Comparison of ENCODE assay signal across 2 cellular contexts in the genomic region with DNA sequence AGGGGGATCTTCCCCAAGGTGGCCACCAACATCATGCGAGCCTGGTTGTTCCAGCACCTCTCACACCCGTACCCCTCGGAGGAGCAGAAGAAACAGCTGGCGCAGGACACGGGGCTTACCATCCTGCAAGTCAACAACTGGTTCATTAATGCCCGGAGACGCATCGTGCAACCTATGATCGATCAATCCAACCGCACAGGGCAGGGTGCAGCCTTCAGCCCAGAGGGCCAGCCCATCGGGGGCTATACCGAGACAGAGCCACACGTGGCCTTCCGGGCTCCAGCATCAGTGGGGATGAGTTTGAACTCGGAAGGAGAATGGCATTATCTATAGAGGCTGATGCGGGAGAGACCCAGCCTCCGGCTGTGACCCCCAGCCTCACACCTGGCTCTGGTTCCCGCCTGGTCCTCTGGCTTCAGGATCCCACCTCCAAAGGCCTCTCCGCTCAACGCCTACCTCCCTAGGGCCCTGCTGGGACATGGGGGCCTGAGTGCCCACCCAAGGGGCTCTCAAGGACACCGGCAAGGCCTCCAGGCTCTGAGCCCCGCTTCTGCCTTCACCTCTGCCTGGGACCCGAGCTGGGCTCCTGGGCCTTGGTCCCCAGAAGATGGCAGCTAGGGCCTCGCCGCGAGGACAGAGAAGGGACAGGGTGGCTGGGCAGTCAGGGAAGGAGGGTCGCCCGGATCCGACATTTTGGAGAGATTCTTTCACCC. TPM values are rescaled to one million over a fixed set of nuclear protein-coding genes. Genes with fewer than 3 reads are reported as not detected.
"Had no signal": no experiment of that assay in that cellular context is flagged by ENCODE, and none has a peak within 500 bp of the region (broad histone marks: within the 10 kb centered on the region; RNA-seq: fewer than 3 reads in every experiment).

No MANE protein-coding gene starts in this region.

RNA-seq across cellular contexts. Expression of gene TBC1D26, which starts 55.4 kb away (rescaled TPM):
- total RNA-seq: HT-29, IMR-90 had no signal
